34 cellular contexts compared by ENCODE assay signal in genomic region chrX:8126092-8126491, GRCh38. TPM values are rescaled to one million over a fixed set of nuclear protein-coding genes. Genes with fewer than 3 reads are reported as not detected.
"Had no signal": no experiment of that assay in that cellular context is flagged by ENCODE, and none has a peak within 500 bp of the region (broad histone marks: within the 10 kb centered on the region; RNA-seq: fewer than 3 reads in every experiment).

No MANE protein-coding gene starts in this region.

- ATAC-seq: naive thymus-derived CD4-positive, alpha-beta T cell; natural killer cell; pancreas; psoas muscle; right cardiac atrium; sciatic nerve; stimulated activated effector memory CD8-positive, alpha-beta T cell treated with anti-CD3 and anti-CD28 coated beads, Interleukin-12 subunit alpha, Interleukin-12 subunit beta, amount 100 ng/mL, for 72 hours; stimulated activated naive B cell treated with anti-CD40 and anti-IgM and Interleukin-4, amounts not matched to agents 10 μg/mL and 1 μg/mL and 100 μg/mL, for 72 hours had no signal

- H3K4me1 Mint-ChIP-seq: natural killer cell; nephron; stimulated activated effector memory CD8-positive, alpha-beta T cell treated with anti-CD3 and anti-CD28 coated beads, Interleukin-12 subunit alpha, Interleukin-12 subunit beta, amount 100 ng/mL, for 72 hours; stimulated activated naive B cell treated with anti-CD40 and anti-IgM and Interleukin-4, amounts not matched to agents 10 μg/mL and 1 μg/mL and 100 μg/mL, for 72 hours had no signal

- H3K4me1 ChIP-seq: pancreas, psoas muscle, spleen, stomach, thyroid gland, tibial nerve, upper lobe of left lung, vagina had no signal

- H3K27me3 Mint-ChIP-seq: naive thymus-derived CD4-positive, alpha-beta T cell; stimulated activated naive B cell treated with anti-CD40 and anti-IgM and Interleukin-4, amounts not matched to agents 10 μg/mL and 1 μg/mL and 100 μg/mL, for 72 hours; stimulated activated naive CD8-positive, alpha-beta T cell treated with anti-CD3 and anti-CD28 coated beads, Interleukin-15, Interleukin-2, amounts not matched to agents 100 ng/mL and 50 ng/mL, for 24 hours had no signal

- FAIRE-seq: pancreas, urothelium cell line had no signal

- H3K27ac Mint-ChIP-seq: naive thymus-derived CD4-positive, alpha-beta T cell; natural killer cell; nephron; stimulated activated effector memory CD8-positive, alpha-beta T cell treated with anti-CD3 and anti-CD28 coated beads, Interleukin-12 subunit alpha, Interleukin-12 subunit beta, amount 100 ng/mL, for 72 hours; stimulated activated naive B cell treated with anti-CD40 and anti-IgM and Interleukin-4, amounts not matched to agents 10 μg/mL and 1 μg/mL and 100 μg/mL, for 72 hours; stimulated activated naive CD8-positive, alpha-beta T cell treated with anti-CD3 and anti-CD28 coated beads, Interleukin-15, Interleukin-2, amounts not matched to agents 100 ng/mL and 50 ng/mL, for 24 hours had no signal

- DNase-seq: naive thymus-derived CD4-positive, alpha-beta T cell; natural killer cell; nucleus accumbens; psoas muscle; right cardiac atrium; spleen; stimulated activated CD4-positive, alpha-beta T cell treated with anti-CD3 and anti-CD28 coated beads, Interleukin-12 subunit alpha, Interleukin-12 subunit beta, amount 100 ng/mL, for 4 hours; stimulated activated CD4-positive, alpha-beta T cell treated with anti-CD3 and anti-CD28 coated beads, Interleukin-1b, Interleukin-23, amount 100 ng/mL, for 48 hours; stimulated activated CD4-positive, alpha-beta T cell treated with anti-CD3 and anti-CD28 coated beads, Interleukin-4, amount 100 ng/mL, for 24 hours; stimulated activated naive B cell treated with anti-CD40 and anti-IgM and Interleukin-4, amounts not matched to agents 10 μg/mL and 1 μg/mL and 100 μg/mL, for 72 hours; stimulated activated naive CD4-positive, alpha-beta T cell treated with Interleukin-2 at 50 U/mL for 16 hours; stomach; thyroid gland had no signal

- H3K9me3 ChIP-seq: neutrophil, pancreas, psoas muscle, stomach, thoracic aorta, thyroid gland, tibial nerve, upper lobe of left lung, vagina had no signal

- H3K4me2 ChIP-seq: smooth muscle cell had no signal

- H3K36me3 Mint-ChIP-seq: natural killer cell; stimulated activated effector memory CD8-positive, alpha-beta T cell treated with anti-CD3 and anti-CD28 coated beads, Interleukin-12 subunit alpha, Interleukin-12 subunit beta, amount 100 ng/mL, for 72 hours; stimulated activated naive B cell treated with anti-CD40 and anti-IgM and Interleukin-4, amounts not matched to agents 10 μg/mL and 1 μg/mL and 100 μg/mL, for 72 hours had no signal

- H3K36me3 ChIP-seq: neutrophil, pancreas, spleen, stomach, thoracic aorta, thyroid gland, tibial nerve, upper lobe of left lung, vagina had no signal

- H3K4me3 Mint-ChIP-seq: naive thymus-derived CD4-positive, alpha-beta T cell; natural killer cell; nephron; stimulated activated effector memory CD8-positive, alpha-beta T cell treated with anti-CD3 and anti-CD28 coated beads, Interleukin-12 subunit alpha, Interleukin-12 subunit beta, amount 100 ng/mL, for 72 hours; stimulated activated naive B cell treated with anti-CD40 and anti-IgM and Interleukin-4, amounts not matched to agents 10 μg/mL and 1 μg/mL and 100 μg/mL, for 72 hours; stimulated activated naive CD8-positive, alpha-beta T cell treated with anti-CD3 and anti-CD28 coated beads, Interleukin-15, Interleukin-2, amounts not matched to agents 100 ng/mL and 50 ng/mL, for 24 hours had no signal

- H3K27me3 ChIP-seq: neutrophil, pancreas, spleen, stomach, thyroid gland, tibial nerve, upper lobe of left lung, vagina had no signal

- H3K9me3 Mint-ChIP-seq: natural killer cell; stimulated activated effector memory CD8-positive, alpha-beta T cell treated with anti-CD3 and anti-CD28 coated beads, Interleukin-12 subunit alpha, Interleukin-12 subunit beta, amount 100 ng/mL, for 72 hours; stimulated activated naive B cell treated with anti-CD40 and anti-IgM and Interleukin-4, amounts not matched to agents 10 μg/mL and 1 μg/mL and 100 μg/mL, for 72 hours; stimulated activated naive CD8-positive, alpha-beta T cell treated with anti-CD3 and anti-CD28 coated beads, Interleukin-15, Interleukin-2, amounts not matched to agents 100 ng/mL and 50 ng/mL, for 24 hours had no signal

- H3K4me3 ChIP-seq: pancreas, psoas muscle, skin epidermis, smooth muscle cell, spleen, stomach, thoracic aorta, thyroid gland, tibial nerve, upper lobe of left lung, vagina had no signal

- H3K27ac ChIP-seq: neutrophil, pancreas, psoas muscle, skin epidermis, spleen, stomach, thoracic aorta, thyroid gland, tibial nerve, upper lobe of left lung, vagina had no signal

RNA-seq across cellular contexts. Expression of gene VCX2, which starts 45.0 kb away (rescaled TPM):
- total RNA-seq: naive thymus-derived CD4-positive, alpha-beta T cell; natural killer cell; omental fat pad; osteocyte; pancreas; posterior vena cava; psoas muscle; renal cortical epithelial cell; right cardiac atrium; sciatic nerve; smooth muscle cell; spleen; stomach; subcutaneous adipose tissue; temporal lobe; thoracic aorta; thyroid gland; tibial nerve; upper lobe of left lung; ureter; vagina had no signal
- polyA plus RNA-seq: naive thymus-derived CD4-positive, alpha-beta T cell; neural cell; pancreas; psoas muscle; right cardiac atrium; smooth muscle cell; spleen; stomach had no signal
